Comparison of ENCODE assay signal across 1 cellular context in genomic region chr20:63505723-63506122, GRCh38.
TF ChIP-seq lines count a peak whose summit lies in the region.

No MANE protein-coding gene starts in this region.

TF ChIP-seq in IMR-90, 13 proteins besides CTCF, POLR2A, EP300 and RAD21 (continued from another document):
- TF ChIP-seq RCOR1 (IDR thresholded peaks at IDR 0.05; ENCODE audit: insufficient replicate concordance, low read length) (no peak), RFX5 (IDR thresholded peaks at IDR 0.05; ENCODE audit: low read depth, low read length) (no peak), ELK1 (IDR thresholded peaks at IDR 0.05; ENCODE audit: borderline replicate concordance, low read depth, low read length) (no peak)
